Comparison of ENCODE assay signal across 12 cellular contexts in genomic region chr5:138647794-138648193, GRCh38.
DNase-seq lines count a peak whose midpoint lies in the region; ATAC-seq, FAIRE-seq and TF ChIP-seq lines count a peak whose summit lies in the region.
"Had no signal": no experiment of that assay in that cellular context is flagged by ENCODE, and none has a peak within 500 bp of the region (broad histone marks: within the 10 kb centered on the region; RNA-seq: fewer than 3 reads in every experiment).

No MANE protein-coding gene starts in this region.

- H4K8ac ChIP-seq in neuronal stem cell (ENCODE audit: low read depth, low read length): no peak overlapping the region

- no peak for FAIRE-seq in K562 (lab: Jason Lieb, UNC)

- DNase-seq in GM23338 (ENCODE audit: low spot score): no peak
- DNase-seq in K562 (ENCODE audit: extremely low read depth in 1 of 4, low spot score in 3 of 4): no peak
- no peak for DNase-seq in neuronal stem cell (ENCODE audit: low spot score)
- DNase-seq in activated CD4-positive, alpha-beta T cell treated with anti-CD3 and anti-CD28 coated beads for 36 hours: no peak
- DNase-seq: ACHN; CD4-positive, CD25-positive, alpha-beta regulatory T cell; DMS53; H7 had no signal

- H3K4me3 ChIP-seq in GM23338 (no peak overlapping the region), K562 (no peak overlapping the region), liver (ENCODE audit: low read depth in 1 of 3, low read length in 3 of 3) (no peak overlapping the region), neuronal stem cell (ENCODE audit: low read length in 2 of 2) (no peak overlapping the region)
- H3K4me3 ChIP-seq: BLaER1 treated with 17β-estradiol and CSF1 and Interleukin-3, amounts not matched to agents 10 nM and 100 nM had no signal

- no peaks in the 10 kb centered on the region for H3K79me1 ChIP-seq in neuronal stem cell (ENCODE audit: low read depth, low read length)

- H3K23ac ChIP-seq in neuronal stem cell (ENCODE audit: low read depth, low read length, poor library complexity): no peak overlapping the region

- POLR2A ChIA-PET in K562 (lab: Yijun Ruan, JAX): interaction anchor here (0.6 to 0.7 kb wide), 2 partner anchors 48 to 156 kb away, joined by 3 read pairs; no protein-coding TSS in a partner anchor
- POLR2A ChIA-PET in activated CD4-positive, alpha-beta T cell treated with anti-CD3 and anti-CD28 coated beads for 36 hours (lab: Charles Lee): no interaction called here

- TF ChIP-seq EP300 in K562 (IDR thresholded peaks at IDR 0.05; ENCODE audit: low read length): no peak

- intact Hi-C loops in K562 (cut with micrococcal nuclease): loop anchor here (10.0 kb wide), 3 partner anchors 137 to 327 kb away; no protein-coding TSS in a partner anchor
- intact Hi-C loops in activated CD4-positive, alpha-beta T cell treated with anti-CD3 and anti-CD28 coated beads for 36 hours (cut with DNase I, micrococcal nuclease): no loop called here

- no peak for TF ChIP-seq RAD21 in K562 (CRISPR knock-in tag; conservative IDR thresholded peaks at IDR 0.05 in 1 of 2, IDR thresholded peaks at IDR 0.05 in 1 of 2)
- no peak for TF ChIP-seq RAD21 in liver (IDR thresholded peaks at IDR 0.05)

- H3K9me3 Mint-ChIP-seq in GM23338: no peaks in the 10 kb centered on the region
- H3K9me3 Mint-ChIP-seq in activated CD4-positive, alpha-beta T cell treated with anti-CD3 and anti-CD28 coated beads for 36 hours (ENCODE audit: low read depth): no peaks in the 10 kb centered on the region

- H3K36me3 ChIP-seq in GM23338 (ENCODE audit: insufficient read depth): no peaks in the 10 kb centered on the region
- H3K36me3 ChIP-seq in K562 (ENCODE audit: control insufficient read depth, insufficient read depth, low read length): no peaks in the 10 kb centered on the region
- no peaks in the 10 kb centered on the region for H3K36me3 ChIP-seq in liver (ENCODE audit: control insufficient read depth in 4 of 4, insufficient read depth in 3 of 4, low read depth in 1 of 4, low read length in 3 of 4)
- no peaks in the 10 kb centered on the region for H3K36me3 ChIP-seq in neuronal stem cell (replicated peaks in 1 of 2; ENCODE audit: control insufficient read depth in 2 of 2, insufficient read depth in 2 of 2, low read length in 2 of 2)
- H3K36me3 ChIP-seq: BLaER1 treated with 17β-estradiol and CSF1 and Interleukin-3, amounts not matched to agents 10 nM and 100 nM had no signal

- TF ChIP-seq CTCF in GM23338 (conservative IDR thresholded peaks at IDR 0.05; ENCODE audit: low read depth in 2 of 2) (no peak), K562 (IDR thresholded peaks at IDR 0.05 in 2 of 3, conservative IDR thresholded peaks at IDR 0.05 in 1 of 3; ENCODE audit: insufficient read depth in 2 of 3, low read depth in 1 of 3, low read length in 3 of 3) (no peak), liver (IDR thresholded peaks at IDR 0.05; ENCODE audit: low read depth, low read length, missing input control) (no peak)

- peaks cover 27% of the 10 kb centered on the region for H3K4me1 ChIP-seq in GM23338 (ENCODE audit: insufficient read depth)
- H3K4me1 ChIP-seq in K562 (replicated peaks in 1 of 2; ENCODE audit: control insufficient read depth in 2 of 2, insufficient read depth in 2 of 2, low read length in 2 of 2): no peaks in the 10 kb centered on the region
- no peaks in the 10 kb centered on the region for H3K4me1 ChIP-seq in liver (ENCODE audit: control insufficient read depth in 4 of 4, insufficient read depth in 4 of 4, low read length in 3 of 4)
- H3K4me1 ChIP-seq in neuronal stem cell (ENCODE audit: control insufficient read depth in 2 of 2, insufficient read depth in 1 of 2, low read depth in 1 of 2, low read length in 2 of 2): peaks cover 13 to 40% of the 10 kb centered on the region in 2 donors

- H3K9me1 ChIP-seq in K562 (ENCODE audit: control insufficient read depth, insufficient read depth, low read length): no peaks in the 10 kb centered on the region

- no peaks in the 10 kb centered on the region for H3F3A ChIP-seq in GM23338 (replicated peaks; ENCODE audit: low read depth)

- H3K36me3 Mint-ChIP-seq in GM23338 (ENCODE audit: low read depth): no peaks in the 10 kb centered on the region; the same call in 2 of the 3 replicates
- no peaks in the 10 kb centered on the region for H3K36me3 Mint-ChIP-seq in activated CD4-positive, alpha-beta T cell treated with anti-CD3 and anti-CD28 coated beads for 36 hours (ENCODE audit: low read depth)
- H3K36me3 Mint-ChIP-seq: CD4-positive, CD25-positive, alpha-beta regulatory T cell had no signal

- H2BK120ac ChIP-seq in neuronal stem cell (ENCODE audit: low read depth, low read length): no peak overlapping the region

- H3K27me3 ChIP-seq in GM23338 (ENCODE audit: insufficient read depth): no peaks in the 10 kb centered on the region
- H3K27me3 ChIP-seq in K562 (ENCODE audit: control insufficient read depth in 2 of 2, insufficient read depth in 2 of 2, low read length in 2 of 2): peaks cover 54 to 73% of the 10 kb centered on the region in 2 experiments
- H3K27me3 ChIP-seq in liver (ENCODE audit: control insufficient read depth in 4 of 4, insufficient read depth in 4 of 4, low read length in 3 of 4): no peaks in the 10 kb centered on the region
- peaks cover 0 to 7% (median 0%) of the 10 kb centered on the region in 3 experiments for H3K27me3 ChIP-seq in neuronal stem cell (ENCODE audit: control insufficient read depth in 3 of 3, insufficient read depth in 3 of 3, low read depth in 1 of 3, low read length in 3 of 3)

- H4K20me1 ChIP-seq in GM23338 (replicated peaks; ENCODE audit: insufficient read depth) (no peaks in the 10 kb centered on the region), K562 (replicated peaks; ENCODE audit: control insufficient read depth, insufficient read depth, low read length) (no peaks in the 10 kb centered on the region; the same call in 1 of the 2 replicates)

- H3K4me2 ChIP-seq in GM23338 (no peak overlapping the region), K562 (ENCODE audit: insufficient read depth, low read length) (no peak overlapping the region), neuronal stem cell (ENCODE audit: insufficient read depth, low read length, poor library complexity, severe bottlenecking) (no peak overlapping the region)
- H3K4me2 ChIP-seq: BLaER1 treated with 17β-estradiol and CSF1 and Interleukin-3, amounts not matched to agents 10 nM and 100 nM had no signal

- peak overlapping the region; percentile 72; the same call in 1 of the 2 replicates for H2AFZ ChIP-seq in GM23338
- H2AFZ ChIP-seq in K562 (ENCODE audit: low read depth, low read length): no peak overlapping the region
- peak overlapping the region; percentile 48 for H2AFZ ChIP-seq in neuronal stem cell (ENCODE audit: low read length)

- no peak overlapping the region for H3K18ac ChIP-seq in neuronal stem cell (ENCODE audit: low read length)

- no peak overlapping the region for H3K4ac ChIP-seq in neuronal stem cell (ENCODE audit: low read length)

- no peaks in the 10 kb centered on the region for H3K9me3 ChIP-seq in K562 (replicated peaks; ENCODE audit: control insufficient read depth, insufficient read depth, low read depth, low read length)
- no peaks in the 10 kb centered on the region for H3K9me3 ChIP-seq in liver (ENCODE audit: control insufficient read depth in 4 of 4, low read length in 3 of 4)
- no peaks in the 10 kb centered on the region for H3K9me3 ChIP-seq in neuronal stem cell (replicated peaks in 1 of 2; ENCODE audit: control insufficient read depth in 2 of 2, insufficient read depth in 1 of 2, low read depth in 1 of 2, low read length in 2 of 2)
- H3K9me3 ChIP-seq: BLaER1 treated with 17β-estradiol and CSF1 and Interleukin-3, amounts not matched to agents 10 nM and 100 nM had no signal

- H4K91ac ChIP-seq in neuronal stem cell (ENCODE audit: low read depth, low read length, poor library complexity): no peak overlapping the region

- no peaks in the 10 kb centered on the region for H3K79me2 ChIP-seq in GM23338 (replicated peaks; ENCODE audit: insufficient read depth)
- H3K79me2 ChIP-seq in K562 (ENCODE audit: control insufficient read depth, insufficient read depth, low read length): no peaks in the 10 kb centered on the region

- BruUV-seq in K562 (replicated peaks; lab: Mats Ljungman, UMichigan): no TSS peak

- no peak overlapping the region for H2BK5ac ChIP-seq in neuronal stem cell (ENCODE audit: low read length)

- peaks cover 39% of the 10 kb centered on the region for H3K4me1 Mint-ChIP-seq in GM23338
- H3K4me1 Mint-ChIP-seq in activated CD4-positive, alpha-beta T cell treated with anti-CD3 and anti-CD28 coated beads for 36 hours: no peaks in the 10 kb centered on the region

- no peak overlapping the region for H3K14ac ChIP-seq in neuronal stem cell (ENCODE audit: low read length)

- CTCF ChIA-PET in K562 (lab: Yijun Ruan, JAX; ENCODE audit: low intra/inter-chr PET ratio): no interaction called here
- CTCF ChIA-PET in activated CD4-positive, alpha-beta T cell treated with anti-CD3 and anti-CD28 coated beads for 36 hours (lab: Charles Lee): interaction anchor here (0.6 to 2.3 kb wide), 3 partner anchors 51 to 390 kb away, joined by 3 to 7 read pairs (median 3); no protein-coding TSS in a partner anchor

- 0% methylated on average over 2 of the region's 2 CpGs for WGBS in K562 (ENCODE audit: insufficient coverage, low coverage, missing lambda C conversion rate)
- whole genome bisulfite sequencing in liver: 91% methylated on average over 2 of the region's 2 CpGs
- WGBS in neuronal stem cell (ENCODE audit: extremely low coverage in 2 of 2, insufficient read length in 2 of 2, insufficient replicate concordance in 1 of 2), 2 donors: no CpG with 5 or more reads among the region's 2 CpGs

- peaks cover 6% of the 10 kb centered on the region for H3K27me3 Mint-ChIP-seq in GM23338 (ENCODE audit: insufficient read depth, low read depth, poor library complexity)
- H3K27me3 Mint-ChIP-seq in activated CD4-positive, alpha-beta T cell treated with anti-CD3 and anti-CD28 coated beads for 36 hours: peaks cover 77% of the 10 kb centered on the region

- no peak for TF ChIP-seq POLR2A in K562 (conservative IDR thresholded peaks at IDR 0.05)

- H3K9me2 ChIP-seq in GM23338 (ENCODE audit: insufficient read depth): no peaks in the 10 kb centered on the region

- no peak overlapping the region for H2BK15ac ChIP-seq in neuronal stem cell (ENCODE audit: low read length)

- no peak overlapping the region for H3K9ac ChIP-seq in K562 (ENCODE audit: insufficient read depth in 1 of 2, low read depth in 2 of 2, low read length in 2 of 2)
- H3K9ac ChIP-seq in liver (ENCODE audit: low read depth in 1 of 2, low read length in 2 of 2): no peak overlapping the region
- no peak overlapping the region for H3K9ac ChIP-seq in neuronal stem cell (ENCODE audit: low read depth, low read length, poor library complexity)
- H3K9ac ChIP-seq: BLaER1 treated with 17β-estradiol and CSF1 and Interleukin-3, amounts not matched to agents 10 nM and 100 nM had no signal

- ATAC-seq in GM23338 (no peak), K562 (no peak), HG02840 (IDR thresholded peaks at IDR 0.05; ENCODE audit: low FRiP score, unreplicated experiment) (no peak), GM18520 (IDR thresholded peaks at IDR 0.05; ENCODE audit: unreplicated experiment) (no peak)
- no peak for ATAC-seq in activated CD4-positive, alpha-beta T cell treated with anti-CD3 and anti-CD28 coated beads for 36 hours

- no peak overlapping the region for H3K4me3 Mint-ChIP-seq in GM23338
- no peak overlapping the region for H3K4me3 Mint-ChIP-seq in activated CD4-positive, alpha-beta T cell treated with anti-CD3 and anti-CD28 coated beads for 36 hours
- H3K4me3 Mint-ChIP-seq: CD4-positive, CD25-positive, alpha-beta regulatory T cell had no signal

- H3K27ac ChIP-seq in GM23338 (ENCODE audit: low read depth): no peak overlapping the region
- no peak overlapping the region for H3K27ac ChIP-seq in K562 (ENCODE audit: extremely low read depth, low read depth, low read length)
- no peak overlapping the region for H3K27ac ChIP-seq in liver (ENCODE audit: low read depth in 1 of 2, low read length in 2 of 2)
- no peak overlapping the region for H3K27ac ChIP-seq in neuronal stem cell (replicated peaks; ENCODE audit: low read length)
- H3K27ac ChIP-seq: BLaER1 treated with 17β-estradiol and CSF1 and Interleukin-3, amounts not matched to agents 10 nM and 100 nM had no signal

- H2AK5ac ChIP-seq in neuronal stem cell (ENCODE audit: low read depth, low read length): no peak overlapping the region

- no peak overlapping the region for H2BK12ac ChIP-seq in neuronal stem cell (ENCODE audit: low read length)

- H3K27ac Mint-ChIP-seq in GM23338: no peak overlapping the region
- no peak overlapping the region for H3K27ac Mint-ChIP-seq in activated CD4-positive, alpha-beta T cell treated with anti-CD3 and anti-CD28 coated beads for 36 hours
- H3K27ac Mint-ChIP-seq: CD4-positive, CD25-positive, alpha-beta regulatory T cell had no signal

- in situ Hi-C loops in K562 (cut with MboI): no loop called here
